ENCODE assay signal across 8 cellular contexts in genomic region chr2:132416080-132416911, GRCh38. TPM values are rescaled to one million over a fixed set of nuclear protein-coding genes. Genes with fewer than 3 reads are reported as not detected.
DNase-seq lines count a peak whose midpoint lies in the region; ATAC-seq and TF ChIP-seq lines count a peak whose summit lies in the region.

GPR39 (plus strand) TSS chr2:132416805.

- H3K4me1 Mint-ChIP-seq in WTC11: peaks cover 43% of the 10 kb centered on the region

- POLR2A ChIA-PET in WTC11 (lab: Charles Lee): interaction anchor here (1.7 kb wide), 1 partner anchor 64 kb away, joined by 6 read pairs; no protein-coding TSS in a partner anchor

- TF ChIP-seq CTCF in WTC11 (IDR thresholded peaks at IDR 0.05): no peak

- intact Hi-C loops in left ventricle myocardium superior (cut with micrococcal nuclease): no loop called here
- intact Hi-C loops in posterior vena cava (cut with DNase I): no loop called here

- H3K4me3 Mint-ChIP-seq in WTC11: peak within 1 kb of the TSS; percentile 72

- H3K9me3 Mint-ChIP-seq in WTC11: no peaks in the 10 kb centered on the region

- H3K36me3 Mint-ChIP-seq in WTC11: no peaks in the 10 kb centered on the region

- peaks cover 79% of the 10 kb centered on the region for H3K27me3 Mint-ChIP-seq in WTC11 (ENCODE audit: low read depth)

- H3K27ac Mint-ChIP-seq in WTC11: no peak within 1 kb of the TSS

- CTCF ChIA-PET in WTC11 (lab: Charles Lee): interaction anchor here (0.7 to 1.5 kb wide), 5 partner anchors 33 to 137 kb away, joined by 3 to 12 read pairs (median 3); no protein-coding TSS in a partner anchor

- DNase-seq in DMS153 (lab: John Stamatoyannopoulos, UW) (peak; percentile 90), NCI-H128 (lab: John Stamatoyannopoulos, UW; ENCODE audit: unreplicated experiment) (peak; percentile 35), WTC11 (ENCODE audit: low spot score) (peak; percentile 74), left ventricle myocardium superior (peak; percentile 56), posterior vena cava (ENCODE audit: low spot score) (peak; percentile 86), GDM1 (lab: John Stamatoyannopoulos, UW) (no peak), DMS114 treated with DMSO at 0.1 percent for 48 hours (lab: John Stamatoyannopoulos, UW; ENCODE audit: unreplicated experiment) (no peak)

- peak; percentile 88 for ATAC-seq in WTC11
- peak; percentile 88 for ATAC-seq in left ventricle myocardium superior
- no peak for ATAC-seq in HG03280 (IDR thresholded peaks at IDR 0.05; ENCODE audit: unreplicated experiment)

TF ChIP-seq in WTC11, 78 proteins besides CTCF, POLR2A, EP300 and RAD21 (continues in another document):
- TF ChIP-seq ZNF396 (CRISPR knock-in tag; IDR thresholded peaks at IDR 0.05; ENCODE audit: borderline replicate concordance) (no peak), SOX15 (CRISPR knock-in tag; IDR thresholded peaks at IDR 0.05) (no peak), NR2C2 (CRISPR knock-in tag; IDR thresholded peaks at IDR 0.05) (no peak), SMAD3 (CRISPR knock-in tag; IDR thresholded peaks at IDR 0.05; ENCODE audit: borderline replicate concordance) (no peak), SP1 (CRISPR knock-in tag; conservative IDR thresholded peaks at IDR 0.05) (peak; percentile 38; the same call in 1 of the 2 replicates), TEAD1 (CRISPR knock-in tag; IDR thresholded peaks at IDR 0.05) (0 out of 2 replicates have a peak, but pooled peaks have one; percentile 25), CDX4 (CRISPR knock-in tag; IDR thresholded peaks at IDR 0.05; ENCODE audit: borderline replicate concordance) (no peak), JAZF1 (CRISPR knock-in tag; IDR thresholded peaks at IDR 0.05) (no peak), IRF1 (CRISPR knock-in tag; IDR thresholded peaks at IDR 0.05) (no peak), GRHL2 (CRISPR knock-in tag; IDR thresholded peaks at IDR 0.05; ENCODE audit: insufficient replicate concordance, severe bottlenecking) (no peak), HMGA2 (CRISPR knock-in tag; IDR thresholded peaks at IDR 0.05) (no peak), PRRX2 (CRISPR knock-in tag; IDR thresholded peaks at IDR 0.05) (no peak), ZNF263 (CRISPR knock-in tag; IDR thresholded peaks at IDR 0.05; ENCODE audit: low read depth) (peak; percentile 63; the same call in 1 of the 2 replicates), TP53 (CRISPR knock-in tag; IDR thresholded peaks at IDR 0.05) (0 out of 2 replicates have a peak, but pooled peaks have one; percentile 11), AR (CRISPR knock-in tag; IDR thresholded peaks at IDR 0.05) (no peak), PREB (CRISPR knock-in tag; IDR thresholded peaks at IDR 0.05; ENCODE audit: borderline replicate concordance) (no peak), IRF2 (CRISPR knock-in tag; IDR thresholded peaks at IDR 0.05; ENCODE audit: borderline replicate concordance, low read depth) (no peak), USF1 (CRISPR knock-in tag; IDR thresholded peaks at IDR 0.05) (no peak), ZNF219 (CRISPR knock-in tag; IDR thresholded peaks at IDR 0.05; ENCODE audit: borderline replicate concordance) (no peak), AFF4 (CRISPR knock-in tag; IDR thresholded peaks at IDR 0.05; ENCODE audit: borderline replicate concordance) (0 out of 2 replicates have a peak, but pooled peaks have one; percentile 32), MAX (CRISPR knock-in tag; IDR thresholded peaks at IDR 0.05) (peak; percentile 14), RORB (CRISPR knock-in tag; IDR thresholded peaks at IDR 0.05) (no peak), CREB1 (CRISPR knock-in tag; IDR thresholded peaks at IDR 0.05) (no peak), TCF7 (CRISPR knock-in tag; IDR thresholded peaks at IDR 0.05; ENCODE audit: low read depth) (no peak)

RNA-seq across cellular contexts. Expression of gene GPR39, which starts in this region (rescaled TPM):
- total RNA-seq in WTC11 (2021): 0.74 to 1.2 TPM (median 0.85 TPM) in 3 replicates
- not detected for total RNA-seq in left ventricle myocardium superior
- total RNA-seq in posterior vena cava: under 1 TPM in 1 of 2 donors, not detected in 1; 0.37 TPM

Comparison
In these comparisons a context has a peak if more than half of its experiments do, and no peak if none do; other contexts are left out.
1. Peak in DNase-seq and ATAC-seq in left ventricle myocardium superior; RNA of the gene not detected or under 1 TPM.
2. Peak in DNase-seq in posterior vena cava; RNA of the gene not detected or under 1 TPM.
3. DNase-seq: peak in DMS153 (single experiment), NCI-H128 (single experiment) and WTC11 (single experiment); none in GDM1 (single experiment) and DMS114 treated with DMSO at 0.1 percent for 48 hours (single experiment).